Comparison of ENCODE assay signal across 10 cellular contexts in the genomic region with DNA sequence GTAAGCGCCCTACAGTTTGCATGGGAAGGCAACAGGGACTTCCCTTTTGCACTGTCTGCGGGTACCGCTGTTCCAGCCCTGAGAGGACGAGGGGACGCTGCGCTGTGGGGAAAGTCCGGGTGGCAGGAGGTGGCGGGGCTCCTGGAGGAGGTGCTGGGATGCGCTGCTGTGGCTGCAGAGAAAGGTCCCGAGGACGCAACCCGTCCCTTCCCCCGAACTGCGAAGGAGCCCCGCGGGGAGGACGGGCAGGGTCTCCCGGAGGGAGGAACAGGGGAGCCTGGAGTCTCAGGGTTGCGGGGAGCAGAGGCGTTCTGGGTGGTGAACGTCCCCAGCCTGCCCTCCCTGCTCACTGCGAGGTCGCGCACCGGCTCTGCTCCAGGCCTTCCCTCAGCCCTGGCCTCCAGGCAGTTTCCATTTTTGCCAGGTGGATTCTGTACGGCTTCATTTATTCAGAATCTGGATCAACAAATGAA.
DNase-seq lines count a peak whose midpoint lies in the region; ATAC-seq and TF ChIP-seq lines count a peak whose summit lies in the region.
"Had no signal": no experiment of that assay in that cellular context is flagged by ENCODE, and none has a peak within 500 bp of the region (broad histone marks: within the 10 kb centered on the region; RNA-seq: fewer than 3 reads in every experiment).

No MANE protein-coding gene starts in this region.

- H4K8ac ChIP-seq in neuronal stem cell (ENCODE audit: low read depth, low read length), result no peak overlapping the region

- peak overlapping the region; percentile 40 for H2AK5ac ChIP-seq in neuronal stem cell (ENCODE audit: low read depth, low read length)

- H3K14ac ChIP-seq in neuronal stem cell (ENCODE audit: low read length), result no peak overlapping the region

- DNase-seq in Right ventricle myocardium inferior (ENCODE audit: missing footprints), result no peak
- no peak for DNase-seq in cardiac septum (ENCODE audit: low spot score)
- no peak for DNase-seq in heart right ventricle
- no peak for DNase-seq in neuronal stem cell (ENCODE audit: low spot score)
- no peak for DNase-seq in NCI-H128 (lab: John Stamatoyannopoulos, UW; ENCODE audit: unreplicated experiment)
- DNase-seq in GDM1 (lab: John Stamatoyannopoulos, UW), result no peak
- no peak for DNase-seq in G401 (ENCODE audit: low spot score)
- DNase-seq: hippocampal formation, NCI-H146 had no signal

- H3K27ac ChIP-seq in heart right ventricle (peak overlapping the region; percentile 74 to 95 (median 87)), neuronal stem cell (replicated peaks; ENCODE audit: low read length) (no peak overlapping the region)

- H3K36me3 ChIP-seq in heart right ventricle (no peaks in the 10 kb centered on the region), neuronal stem cell (replicated peaks in 1 of 2; ENCODE audit: control insufficient read depth in 2 of 2, insufficient read depth in 2 of 2, low read length in 2 of 2) (peaks cover 0 to 1% of the 10 kb centered on the region in 2 donors)

- H3K4me3 ChIP-seq in heart right ventricle (peak overlapping the region in 8 of 10 donors; percentile 0 to 43 (median 28)), neuronal stem cell (ENCODE audit: low read length in 2 of 2) (peak overlapping the region in 1 of 2 donors; percentile 68)

- H2BK12ac ChIP-seq in neuronal stem cell (ENCODE audit: low read length), result peak overlapping the region; percentile 4

- peak overlapping the region; percentile 7 for H2BK5ac ChIP-seq in neuronal stem cell (ENCODE audit: low read length)

- no peak overlapping the region for H3K4me2 ChIP-seq in neuronal stem cell (ENCODE audit: insufficient read depth, low read length, poor library complexity, severe bottlenecking)

- H3K23ac ChIP-seq in neuronal stem cell (ENCODE audit: low read depth, low read length, poor library complexity), result no peak overlapping the region

- intact Hi-C loops in Right ventricle myocardium inferior (cut with DNase I), result no loop called here
- intact Hi-C loops in cardiac septum (cut with DNase I), result loop anchor here (10.0 kb wide), 1 partner anchor 469 kb away; no protein-coding TSS in a partner anchor
- intact Hi-C loops in heart right ventricle (cut with DNase I), result loop anchor here in 1 of 10 donors (10.0 kb wide), 1 partner anchor 89 kb away; no protein-coding TSS in a partner anchor

- no peak overlapping the region for H2BK120ac ChIP-seq in neuronal stem cell (ENCODE audit: low read depth, low read length)

- in situ Hi-C loops in G401 (cut with HindIII; ENCODE audit: low sequenced_read_pairs), result no loop called here

- 33 to 35% methylated on average over 26 of the region's 26 CpGs for WGBS in heart right ventricle, 2 donors
- no CpG with 5 or more reads among the region's 26 CpGs for WGBS in neuronal stem cell (ENCODE audit: extremely low coverage in 2 of 2, insufficient read length in 2 of 2, insufficient replicate concordance in 1 of 2), 2 donors

- H2BK15ac ChIP-seq in neuronal stem cell (ENCODE audit: low read length), result peak overlapping the region; percentile 40

- H3K18ac ChIP-seq in neuronal stem cell (ENCODE audit: low read length), result peak overlapping the region; percentile 55

- H3K9ac ChIP-seq in neuronal stem cell (ENCODE audit: low read depth, low read length, poor library complexity), result no peak overlapping the region

- H3K9me3 ChIP-seq in heart right ventricle (no peaks in the 10 kb centered on the region), neuronal stem cell (replicated peaks in 1 of 2; ENCODE audit: control insufficient read depth in 2 of 2, insufficient read depth in 1 of 2, low read depth in 1 of 2, low read length in 2 of 2) (peaks cover 0 to 3% of the 10 kb centered on the region in 2 donors)

- no peaks in the 10 kb centered on the region for H3K79me1 ChIP-seq in neuronal stem cell (ENCODE audit: low read depth, low read length)

- H4K91ac ChIP-seq in neuronal stem cell (ENCODE audit: low read depth, low read length, poor library complexity), result no peak overlapping the region

- ATAC-seq in Right ventricle myocardium inferior (peak; percentile 40), heart right ventricle (peak; percentile 26 to 72 (median 61)), HG02938 (IDR thresholded peaks at IDR 0.05; ENCODE audit: unreplicated experiment) (no peak)

- H3K4me1 ChIP-seq in heart right ventricle, result peaks cover 3 to 24% (median 15%) of the 10 kb centered on the region in 9 donors
- peaks cover 0 to 13% of the 10 kb centered on the region in 2 donors for H3K4me1 ChIP-seq in neuronal stem cell (ENCODE audit: control insufficient read depth in 2 of 2, insufficient read depth in 1 of 2, low read depth in 1 of 2, low read length in 2 of 2)

- H2AFZ ChIP-seq in neuronal stem cell (ENCODE audit: low read length), result no peak overlapping the region

- H3K27me3 ChIP-seq in heart right ventricle (peaks cover 0 to 27% (median 0%) of the 10 kb centered on the region in 7 donors), neuronal stem cell (ENCODE audit: control insufficient read depth in 3 of 3, insufficient read depth in 3 of 3, low read depth in 1 of 3, low read length in 3 of 3) (peaks cover 0 to 4% (median 0%) of the 10 kb centered on the region in 3 experiments)

- TF ChIP-seq CTCF in heart right ventricle (IDR thresholded peaks at IDR 0.05), result no peak

- no peak overlapping the region for H3K4ac ChIP-seq in neuronal stem cell (ENCODE audit: low read length)
